7 cellular contexts compared by ENCODE assay signal in genomic region chr11:78420255-78420764, GRCh38. TPM values are rescaled to one million over a fixed set of nuclear protein-coding genes. Genes with fewer than 3 reads are reported as not detected.
DNase-seq lines count a peak whose midpoint lies in the region; ATAC-seq and TF ChIP-seq lines count a peak whose summit lies in the region.

No MANE protein-coding gene starts in this region.

- peak overlapping the region; percentile 94 to 99 for H3K27ac ChIP-seq in left lung

- H3K36me3 ChIP-seq in left lung = no peaks in the 10 kb centered on the region

- H3K27me3 Mint-ChIP-seq in chondrocyte (ENCODE audit: low read depth) = no peaks in the 10 kb centered on the region

- H3K27me3 ChIP-seq in left lung = no peaks in the 10 kb centered on the region

- TF ChIP-seq CTCF in chondrocyte (IDR thresholded peaks at IDR 0.05) = peak; percentile 83
- peak; percentile 44 to 73 for TF ChIP-seq CTCF in left lung (IDR thresholded peaks at IDR 0.05)

- intact Hi-C loops in left lung (cut with DNase I) = no loop called here

- no peaks in the 10 kb centered on the region for H3K9me3 ChIP-seq in left lung

- peaks cover 6 to 46% of the 10 kb centered on the region in 2 donors for H3K4me1 ChIP-seq in left lung

- H3K27ac Mint-ChIP-seq in chondrocyte (ENCODE audit: unreplicated experiment) = peak overlapping the region; percentile 55

- no peaks in the 10 kb centered on the region for H3K36me3 Mint-ChIP-seq in chondrocyte (ENCODE audit: low read depth)

- DNase-seq in GM04503 (ENCODE audit: low read depth) (peak; percentile 51), NAMALWA (ENCODE audit: low spot score) (peak; percentile 65), UCSD-AML1 (lab: John Stamatoyannopoulos, UW; ENCODE audit: unreplicated experiment) (peak; percentile 31), chondrocyte (ENCODE audit: low spot score) (no peak), left lung (peak in 1 of 2 donors; percentile 52)
- peak; percentile 44 for DNase-seq in stimulated activated CD4-positive, alpha-beta T cell treated with anti-CD3 and anti-CD28 coated beads, Interleukin-4, amount 100 ng/mL, for 1 hour

- H3K4me1 Mint-ChIP-seq in chondrocyte (ENCODE audit: low read depth) = peaks cover 47% of the 10 kb centered on the region

- H3K4me3 Mint-ChIP-seq in chondrocyte (ENCODE audit: unreplicated experiment) = no peak overlapping the region

- H3K9me3 Mint-ChIP-seq in chondrocyte (ENCODE audit: low read depth) = no peaks in the 10 kb centered on the region

- ATAC-seq in left lung (peak; percentile 11), GM19328 (IDR thresholded peaks at IDR 0.05; ENCODE audit: unreplicated experiment) (no peak)

- H3K4me3 ChIP-seq in left lung = no peak overlapping the region

RNA-seq across cellular contexts. Expression of gene GAB2, which starts 2.7 kb away (rescaled TPM):
- 10.9 to 12.3 TPM (median 12.2 TPM) in 3 replicates for total RNA-seq in chondrocyte
- 10 to 100 TPM; 43.8 to 59.6 TPM for total RNA-seq in left lung
